ENCODE assay signal across 8 cellular contexts in genomic region chr17:18087610-18088491, GRCh38. TPM values are rescaled to one million over a fixed set of nuclear protein-coding genes. Genes with fewer than 3 reads are reported as not detected.
DNase-seq lines count a peak whose midpoint lies in the region; ATAC-seq, FAIRE-seq and TF ChIP-seq lines count a peak whose summit lies in the region.

Gene DRG2 (plus strand): TSS chr17:18087948. CDS start chr17:18088024, 76 bp downstream.

- peak within 1 kb of the TSS; percentile 86 for H3K4me3 ChIP-seq in BJ (ENCODE audit: low read depth, low read length)
- H3K4me3 ChIP-seq in HepG2 (replicated peaks in 1 of 3; ENCODE audit: insufficient read depth in 1 of 3, low read depth in 2 of 3, low read length in 3 of 3), result peak within 1 kb of the TSS; percentile 84 to 99 (median 96)

- TF ChIP-seq POLR2A in HepG2 (IDR thresholded peaks at IDR 0.05; ENCODE audit: insufficient read depth in 1 of 2, low read depth in 2 of 2, low read length in 2 of 2), result peak; percentile 29 to 76; a peak in 2 of 4 replicates

- peaks cover 35% of the 10 kb centered on the region for H3K4me1 ChIP-seq in HepG2 (ENCODE audit: insufficient read depth, low read length)

- H3K27ac ChIP-seq in HepG2 (ENCODE audit: extremely low read length, insufficient read depth, low read length), result peak within 1 kb of the TSS; percentile 67

- POLR2A ChIA-PET in BJ (lab: Charles Lee) (no interaction called here), HepG2 (lab: Yijun Ruan, JAX) (interaction anchor here (2.1 kb wide), 1 partner anchor 95 kb away, joined by 5 read pairs; the partner anchor contains the start of gene ALKBH5)

- in situ Hi-C loops in HepG2 (cut with HindIII; ENCODE audit: extremely low pct_ligation_motif_present, low pct_unique_long_range_greater_than_20kb), result no loop called here

- intact Hi-C loops in HepG2 (cut with micrococcal nuclease; ENCODE audit: unreplicated experiment), result no loop called here

- no peaks in the 10 kb centered on the region for H4K20me1 ChIP-seq in HepG2 (ENCODE audit: insufficient read depth, low read length)

- WGBS in HepG2 (ENCODE audit: low lambda C conversion rate), result 1% methylated on average over 10 of the region's 52 CpGs

- peaks cover 16% of the 10 kb centered on the region for H3K79me2 ChIP-seq in HepG2 (ENCODE audit: insufficient read depth, low read length)

- peak within 1 kb of the TSS; percentile 89 for H3K9ac ChIP-seq in HepG2 (ENCODE audit: insufficient read depth, low read depth, low read length)

- peak within 1 kb of the TSS; percentile 90 for H3K4me2 ChIP-seq in HepG2 (ENCODE audit: low read depth, low read length)

- BruUV-seq in HepG2 (replicated peaks; lab: Mats Ljungman, UMichigan), result TSS peak; percentile 76

- no peaks in the 10 kb centered on the region for H3K27me3 ChIP-seq in BJ (ENCODE audit: control insufficient read depth, insufficient read depth, low read length)
- peaks cover 0 to 3% of the 10 kb centered on the region in 2 experiments; a peak in 1 of 5 replicates for H3K27me3 ChIP-seq in HepG2 (ENCODE audit: control insufficient read depth in 1 of 2, insufficient read depth in 2 of 2, low read length in 2 of 2)

- FAIRE-seq in HepG2 (lab: Jason Lieb, UNC), result peak; percentile 73

- TF ChIP-seq CTCF in BJ (IDR thresholded peaks at IDR 0.05; ENCODE audit: insufficient read depth, low read depth, low read length) (peak; percentile 33), HepG2 (CRISPR knock-in tag; IDR thresholded peaks at IDR 0.05) (peak; percentile 59)

- peak; percentile 75 for TF ChIP-seq RAD21 in HepG2 (CRISPR knock-in tag; IDR thresholded peaks at IDR 0.05)

- H3K9me3 ChIP-seq in HepG2 (ENCODE audit: low read length), result no peaks in the 10 kb centered on the region

- peak; percentile 87 for ATAC-seq in GM19324 (IDR thresholded peaks at IDR 0.05; ENCODE audit: low FRiP score, unreplicated experiment)
- peak; percentile 89 for ATAC-seq in HG03460 (IDR thresholded peaks at IDR 0.05; ENCODE audit: unreplicated experiment)
- peak; percentile 99 for ATAC-seq in HepG2

- H2AFZ ChIP-seq in HepG2 (ENCODE audit: low read length), result no peak within 1 kb of the TSS

- CTCF ChIA-PET in BJ (lab: Yijun Ruan, JAX) (interaction anchor here (1.3 kb wide), 1 partner anchor 53 kb away, joined by 4 read pairs; no protein-coding TSS in a partner anchor), HepG2 (lab: Yijun Ruan, JAX; ENCODE audit: low intra/inter-chr PET ratio, low total read pairs) (no interaction called here)

- TF ChIP-seq EP300 in HepG2 (IDR thresholded peaks at IDR 0.05; ENCODE audit: low read depth in 2 of 2, low read length in 2 of 2) (peak in 1 of 2 experiments; percentile 64; a peak in 2 of 4 replicates), HepG2 (CRISPR knock-in tag; IDR thresholded peaks at IDR 0.05; ENCODE audit: borderline replicate concordance) (peak; percentile 51; the same call in 1 of the 2 replicates)

- no peaks in the 10 kb centered on the region for H3K36me3 ChIP-seq in BJ (ENCODE audit: control insufficient read depth, insufficient read depth, low read length)
- H3K36me3 ChIP-seq in HepG2 (replicated peaks in 1 of 2; ENCODE audit: control insufficient read depth in 1 of 2, insufficient read depth in 2 of 2, low read length in 2 of 2), result no peaks in the 10 kb centered on the region; a peak in 2 of 5 replicates

- DNase-seq in BJ (ENCODE audit: low read depth) (peak; percentile 41), NCI-H748 (lab: John Stamatoyannopoulos, UW; ENCODE audit: unreplicated experiment) (peak; percentile 96), dermis microvascular lymphatic vessel endothelial cell (ENCODE audit: low read depth in 2 of 2) (peak; percentile 82 to 93), HepG2 (ENCODE audit: low spot score) (peak; percentile 94)
- peak; percentile 81 to 86 for DNase-seq in activated CD4-positive, alpha-beta T cell treated with anti-CD3 and anti-CD28 coated beads, Interleukin-2, amount 50 U/mL, for 4 hours
- DNase-seq in stimulated activated CD4-positive, alpha-beta T cell treated with anti-CD3 and anti-CD28 coated beads, Interleukin-2, amount 100 ng/mL, for 48 hours, result peak; percentile 94 to 96

TF ChIP-seq in HepG2, 621 proteins besides CTCF, POLR2A, EP300 and RAD21 (continues in another document):
- TF ChIP-seq SALL2 (CRISPR knock-in tag; IDR thresholded peaks at IDR 0.05), result peak; percentile 96
- TF ChIP-seq PHF5A (CRISPR knock-in tag; IDR thresholded peaks at IDR 0.05; ENCODE audit: low read depth, unreplicated experiment), result peak; percentile 100
- peak; percentile 94 for TF ChIP-seq U2AF1 (optimal IDR thresholded peaks at IDR 0.05; ENCODE audit: low read depth, low read length)
- TF ChIP-seq CREB3 (CRISPR knock-in tag; IDR thresholded peaks at IDR 0.05), result peak; percentile 36; the same call in 1 of the 2 replicates
- no peak for TF ChIP-seq ZNF512 (CRISPR knock-in tag; IDR thresholded peaks at IDR 0.05)
- no peak for TF ChIP-seq CBX2 (IDR thresholded peaks at IDR 0.05; ENCODE audit: low read depth, low read length)
- TF ChIP-seq CBX2 (CRISPR knock-in tag; IDR thresholded peaks at IDR 0.05; ENCODE audit: low read depth), result no peak
- TF ChIP-seq ZNF207 (IDR thresholded peaks at IDR 0.05; ENCODE audit: borderline replicate concordance), result no peak
- peak; percentile 94 for TF ChIP-seq ZNF547 (CRISPR knock-in tag; IDR thresholded peaks at IDR 0.05)
- peak; percentile 71; the same call in 1 of the 2 replicates for TF ChIP-seq ZNF607 (CRISPR knock-in tag; IDR thresholded peaks at IDR 0.05; ENCODE audit: borderline replicate concordance)
- TF ChIP-seq ELF1 (CRISPR knock-in tag; IDR thresholded peaks at IDR 0.05), result peak; percentile 90
- TF ChIP-seq ARID2 (CRISPR knock-in tag; IDR thresholded peaks at IDR 0.05; ENCODE audit: borderline replicate concordance), result peak; percentile 69; the same call in 1 of the 2 replicates
- no peak for TF ChIP-seq ZBTB42 (CRISPR knock-in tag; IDR thresholded peaks at IDR 0.05)
- TF ChIP-seq ZMAT5 (CRISPR knock-in tag; IDR thresholded peaks at IDR 0.05; ENCODE audit: borderline replicate concordance, low read depth), result no peak
- peak; percentile 91; the same call in 1 of the 2 replicates for TF ChIP-seq ZNF878 (CRISPR knock-in tag; IDR thresholded peaks at IDR 0.05)
- TF ChIP-seq ZNF549 (CRISPR knock-in tag; IDR thresholded peaks at IDR 0.05), result no peak
- TF ChIP-seq FOXK2 (IDR thresholded peaks at IDR 0.05), result no peak
- 0 out of 2 replicates have a peak, but pooled peaks have one; percentile 38 for TF ChIP-seq ZNF510 (CRISPR knock-in tag; IDR thresholded peaks at IDR 0.05; ENCODE audit: low read depth)
- TF ChIP-seq BRCA1 (CRISPR knock-in tag; IDR thresholded peaks at IDR 0.05), result no peak
- no peak for TF ChIP-seq ZNF20 (CRISPR knock-in tag; IDR thresholded peaks at IDR 0.05)

RNA-seq across cellular contexts. Expression of gene DRG2, which starts in this region (rescaled TPM):
- polyA plus RNA-seq in BJ (2011; rRNA removed) (28.8 and 36.4 TPM in 2 replicates), HepG2 (2011; rRNA removed) (20.1 and 24.9 TPM in 2 replicates)
- 28.4 and 38.4 TPM in 2 replicates for polyA minus RNA-seq in BJ (2011; rRNA and poly(A)+ RNA removed)
- total RNA-seq in dermis microvascular lymphatic vessel endothelial cell (27.6 and 34.4 TPM in 2 replicates), HepG2 (2016; rRNA removed; fragmentation: Illumina TruSeq; extraction: Trizol) (23.0 and 26.6 TPM in 2 replicates)
- total RNA-seq in HepG2 (2016; cell fraction: cytosol; rRNA removed; fragmentation: Illumina TruSeq; extraction: Trizol; ENCODE audit: low read depth), result 34.5 and 35.0 TPM in 2 replicates
- 19.6 and 31.0 TPM in 2 replicates for total RNA-seq in HepG2 (2016; cell fraction: insoluble cytoplasmic fraction; rRNA removed; fragmentation: Illumina TruSeq; extraction: Trizol)
- 18.9 and 21.9 TPM in 2 replicates for total RNA-seq in HepG2 (2016; cell fraction: membrane; rRNA removed; fragmentation: Illumina TruSeq; extraction: Trizol)
- total RNA-seq in HepG2 (2016; cell fraction: nucleus; rRNA removed; fragmentation: Illumina TruSeq; extraction: Trizol), result 27.8 and 29.3 TPM in 2 replicates
- 16.7 and 20.6 TPM in 2 replicates for polyA plus RNA-seq in HepG2 (2011; cell fraction: cytosol; rRNA removed)
- polyA plus RNA-seq in HepG2 (2011; cell fraction: nucleus; rRNA removed), result 78.3 and 80.8 TPM in 2 replicates
- polyA plus RNA-seq in HepG2 (2012), result 18.5 and 21.7 TPM in 2 replicates
- 7.5 and 8.3 TPM in 2 replicates for polyA plus RNA-seq in HepG2 (2016; cell fraction: cytosol; fragmentation: Illumina TruSeq; extraction: Trizol; ENCODE audit: low read depth)
- 19.2 and 22.3 TPM in 2 replicates for polyA plus RNA-seq in HepG2 (2016; cell fraction: insoluble cytoplasmic fraction; fragmentation: Illumina TruSeq; extraction: Trizol; ENCODE audit: low read depth)
- 10.0 and 11.1 TPM in 2 replicates for polyA plus RNA-seq in HepG2 (2016; cell fraction: membrane; fragmentation: Illumina TruSeq; extraction: Trizol; ENCODE audit: low read depth)
- polyA plus RNA-seq in HepG2 (2016; cell fraction: nucleus; fragmentation: Illumina TruSeq; extraction: Trizol; ENCODE audit: insufficient read depth, low read depth), result 47.8 and 50.0 TPM in 2 replicates
- 43.9 and 69.9 TPM in 2 replicates for polyA minus RNA-seq in HepG2 (2011; rRNA and poly(A)+ RNA removed; ENCODE audit: low replicate concordance)
- polyA minus RNA-seq in HepG2 (2011; cell fraction: cytosol; rRNA and poly(A)+ RNA removed), result 10.0 and 13.9 TPM in 2 replicates
- 46.6 and 47.5 TPM in 2 replicates for polyA minus RNA-seq in HepG2 (2011; cell fraction: nucleus; rRNA and poly(A)+ RNA removed)

Comparison
In these comparisons a context has a peak if more than half of its experiments do, and no peak if none do; other contexts are left out.
1. Peak in every context shown above with its lines: DNase-seq, ATAC-seq, H3K4me3 ChIP-seq and H3K27ac ChIP-seq.
2. DNase-seq: peak in every context shown above with its lines; median percentile 96 in NCI-H748; 95 in stimulated activated CD4-positive, alpha-beta T cell treated with anti-CD3 and anti-CD28 coated beads, Interleukin-2, amount 100 ng/mL, for 48 hours; 94 in HepG2; 88 in dermis microvascular lymphatic vessel endothelial cell; 84 in activated CD4-positive, alpha-beta T cell treated with anti-CD3 and anti-CD28 coated beads, Interleukin-2, amount 50 U/mL, for 4 hours; 41 in BJ.